In genomic region chr18:48590678-48591077, GRCh38 we compare ENCODE assay signal across 10 cellular contexts. TPM values are rescaled to one million over a fixed set of nuclear protein-coding genes. Genes with fewer than 3 reads are reported as not detected.
DNase-seq lines count a peak whose midpoint lies in the region; ATAC-seq, FAIRE-seq and TF ChIP-seq lines count a peak whose summit lies in the region.
"Had no signal": no experiment of that assay in that cellular context is flagged by ENCODE, and none has a peak within 500 bp of the region (broad histone marks: within the 10 kb centered on the region; RNA-seq: fewer than 3 reads in every experiment).

No MANE protein-coding gene starts in this region.

- no peaks in the 10 kb centered on the region for H3K27me3 Mint-ChIP-seq in activated naive CD4-positive, alpha-beta T cell treated with anti-CD3 and anti-CD28 coated beads for 36 hours (ENCODE audit: low read depth)

- H3K9me2 ChIP-seq in Karpas-422 (replicated peaks; ENCODE audit: insufficient read depth, low read length) = no peaks in the 10 kb centered on the region

- peak; percentile 18 for FAIRE-seq in endothelial cell of umbilical vein (lab: Jason Lieb, UNC)

- no peak overlapping the region for H4K12ac ChIP-seq in trophoblast cell (ENCODE audit: low read depth, low read length)

- no peak overlapping the region for H3K23ac ChIP-seq in trophoblast cell (ENCODE audit: low read length)

- CTCF ChIA-PET in endothelial cell of umbilical vein (lab: Charles Lee) = interaction anchor here (0.7 to 1.6 kb wide), 4 partner anchors 15 to 74 kb away, joined by 3 to 6 read pairs (median 3); no protein-coding TSS in a partner anchor
- CTCF ChIA-PET in activated naive CD4-positive, alpha-beta T cell treated with anti-CD3 and anti-CD28 coated beads for 36 hours (lab: Charles Lee) = no interaction called here

- H3K79me1 ChIP-seq in trophoblast cell (ENCODE audit: low read length) = no peaks in the 10 kb centered on the region

- DNase-seq in Daoy (ENCODE audit: low read depth) (peak; percentile 90), NCI-H69 (lab: John Stamatoyannopoulos, UW) (peak; percentile 100), endothelial cell of umbilical vein (ENCODE audit: low read depth, low spot score) (no peak), myocyte (ENCODE audit: low read depth) (peak; percentile 70), trophoblast cell (no peak), Karpas-422 (no peak)
- no peak for DNase-seq in activated naive CD4-positive, alpha-beta T cell treated with anti-CD3 and anti-CD28 coated beads for 36 hours
- DNase-seq: activated effector memory CD4-positive, alpha-beta T cell treated with anti-CD3 and anti-CD28 coated beads, Interleukin-2, amount 50 U/mL, for 16 hours had no signal

- intact Hi-C loops in endothelial cell of umbilical vein (cut with micrococcal nuclease) = no loop called here
- intact Hi-C loops in activated naive CD4-positive, alpha-beta T cell treated with anti-CD3 and anti-CD28 coated beads for 36 hours (cut with micrococcal nuclease) = no loop called here

- H3K4ac ChIP-seq in trophoblast cell (ENCODE audit: low read depth, low read length) = no peak overlapping the region

- TF ChIP-seq POLR2A in endothelial cell of umbilical vein (IDR thresholded peaks at IDR 0.05; ENCODE audit: low read depth, low read length) = no peak

- no peak for TF ChIP-seq CTCF in endothelial cell of umbilical vein (IDR thresholded peaks at IDR 0.05; ENCODE audit: extremely low read depth in 1 of 2, insufficient read depth in 1 of 2, low read depth in 1 of 2, low read length in 2 of 2)

- no peaks in the 10 kb centered on the region for H3K36me3 ChIP-seq in endothelial cell of umbilical vein (ENCODE audit: control insufficient read depth in 2 of 2, extremely low read depth in 1 of 2, insufficient read depth in 2 of 2, low read length in 2 of 2)
- H3K36me3 ChIP-seq in trophoblast cell (ENCODE audit: control insufficient read depth in 1 of 2, insufficient read depth in 2 of 2, low read length in 2 of 2) = peaks cover 0 to 1% of the 10 kb centered on the region in 2 experiments
- no peaks in the 10 kb centered on the region for H3K36me3 ChIP-seq in Karpas-422 (ENCODE audit: insufficient read depth, low read length)
- H3K36me3 ChIP-seq: gastrocnemius medialis had no signal

- no peak overlapping the region for H3K14ac ChIP-seq in trophoblast cell (ENCODE audit: low read length)

- no peaks in the 10 kb centered on the region for H3K27me3 ChIP-seq in endothelial cell of umbilical vein (ENCODE audit: control insufficient read depth in 2 of 2, insufficient read depth in 2 of 2, low read length in 2 of 2)
- no peaks in the 10 kb centered on the region for H3K27me3 ChIP-seq in trophoblast cell (ENCODE audit: insufficient read depth, low read length)
- H3K27me3 ChIP-seq in Karpas-422 (ENCODE audit: low read length) = no peaks in the 10 kb centered on the region
- H3K27me3 ChIP-seq: gastrocnemius medialis had no signal

- no peak overlapping the region for H3K4me3 Mint-ChIP-seq in activated naive CD4-positive, alpha-beta T cell treated with anti-CD3 and anti-CD28 coated beads for 36 hours

- no peaks in the 10 kb centered on the region for H3K36me3 Mint-ChIP-seq in activated naive CD4-positive, alpha-beta T cell treated with anti-CD3 and anti-CD28 coated beads for 36 hours (ENCODE audit: low read depth)

- H3K9me3 ChIP-seq in endothelial cell of umbilical vein (replicated peaks; ENCODE audit: control insufficient read depth, insufficient read depth, low read length) = no peaks in the 10 kb centered on the region
- no peaks in the 10 kb centered on the region for H3K9me3 ChIP-seq in trophoblast cell (ENCODE audit: insufficient read depth, low read depth, low read length)
- H3K9me3 ChIP-seq in Karpas-422 (ENCODE audit: low read length) = no peaks in the 10 kb centered on the region
- H3K9me3 ChIP-seq: gastrocnemius medialis had no signal

- H3K4me1 ChIP-seq in endothelial cell of umbilical vein (ENCODE audit: control insufficient read depth, extremely low read depth, insufficient read depth, low read length) (no peaks in the 10 kb centered on the region), trophoblast cell (ENCODE audit: control insufficient read depth in 1 of 2, insufficient read depth in 2 of 2, low read length in 2 of 2) (peaks cover 5 to 9% of the 10 kb centered on the region in 2 experiments), Karpas-422 (ENCODE audit: low read length) (no peaks in the 10 kb centered on the region)

- no peak overlapping the region for H2BK12ac ChIP-seq in trophoblast cell (ENCODE audit: low read length)

- H3K9me1 ChIP-seq in endothelial cell of umbilical vein (replicated peaks; ENCODE audit: control insufficient read depth, extremely low read depth, insufficient read depth, low read length) = no peaks in the 10 kb centered on the region

- no peak for ATAC-seq in GM21576 (IDR thresholded peaks at IDR 0.05; ENCODE audit: unreplicated experiment)

- no peak overlapping the region for H3K4me3 ChIP-seq in endothelial cell of umbilical vein (replicated peaks in 1 of 3; ENCODE audit: insufficient read depth in 1 of 3, low read depth in 1 of 3, low read length in 3 of 3)
- H3K4me3 ChIP-seq in trophoblast cell (ENCODE audit: low read depth, low read length) = no peak overlapping the region
- H3K4me3 ChIP-seq in Karpas-422 (ENCODE audit: low read length) = no peak overlapping the region
- H3K4me3 ChIP-seq: gastrocnemius medialis had no signal

- no peaks in the 10 kb centered on the region for H3K9me3 Mint-ChIP-seq in activated naive CD4-positive, alpha-beta T cell treated with anti-CD3 and anti-CD28 coated beads for 36 hours

- H3K4me1 Mint-ChIP-seq in activated naive CD4-positive, alpha-beta T cell treated with anti-CD3 and anti-CD28 coated beads for 36 hours (ENCODE audit: low read depth) = no peaks in the 10 kb centered on the region

- H3K9ac ChIP-seq in endothelial cell of umbilical vein (replicated peaks; ENCODE audit: extremely low read depth, insufficient read depth, low read length) (no peak overlapping the region), trophoblast cell (ENCODE audit: low read length) (no peak overlapping the region), Karpas-422 (ENCODE audit: low read length) (no peak overlapping the region)

- H3K79me2 ChIP-seq in endothelial cell of umbilical vein (ENCODE audit: control insufficient read depth, insufficient read depth, low read length) = no peaks in the 10 kb centered on the region
- H3K79me2 ChIP-seq in trophoblast cell (ENCODE audit: control insufficient read depth, insufficient read depth, low read length, poor library complexity) = peaks cover 2% of the 10 kb centered on the region
- H3K79me2 ChIP-seq in Karpas-422 (ENCODE audit: low read length) = no peaks in the 10 kb centered on the region

- no peak overlapping the region for H2BK5ac ChIP-seq in trophoblast cell (ENCODE audit: low read depth, low read length, poor library complexity)

- BruUV-seq in endothelial cell of umbilical vein (replicated peaks; lab: Mats Ljungman, UMichigan) = no TSS peak

- H3K18ac ChIP-seq in trophoblast cell (ENCODE audit: low read length) = no peak overlapping the region

- POLR2A ChIA-PET in endothelial cell of umbilical vein (lab: Charles Lee) = no interaction called here

- H3K27ac ChIP-seq in endothelial cell of umbilical vein (ENCODE audit: insufficient read depth, low read depth, low read length) = no peak overlapping the region
- no peak overlapping the region for H3K27ac ChIP-seq in trophoblast cell (ENCODE audit: low read depth, low read length)
- H3K27ac ChIP-seq in Karpas-422 (ENCODE audit: low read length) = no peak overlapping the region
- H3K27ac ChIP-seq: gastrocnemius medialis had no signal

- no peak overlapping the region for H4K91ac ChIP-seq in trophoblast cell (ENCODE audit: low read depth, low read length)

- H2BK120ac ChIP-seq in trophoblast cell (ENCODE audit: insufficient read depth, low read length, poor library complexity) = no peak overlapping the region

- H4K8ac ChIP-seq in trophoblast cell (ENCODE audit: low read depth, low read length) = no peak overlapping the region

- dilution Hi-C loops in endothelial cell of umbilical vein (cut with MboI; ENCODE audit: extremely low pct_ligation_motif_present, low sequenced_read_pairs) = no loop called here

- WGBS in trophoblast cell (ENCODE audit: extremely low coverage, insufficient coverage, insufficient read length) = no CpG with 5 or more reads among the region's 5 CpGs

- no peaks in the 10 kb centered on the region for H4K20me1 ChIP-seq in endothelial cell of umbilical vein (replicated peaks; ENCODE audit: control insufficient read depth, extremely low read depth, insufficient read depth, low read length)
- H4K20me1 ChIP-seq in Karpas-422 (ENCODE audit: insufficient read depth, low read depth, low read length) = no peaks in the 10 kb centered on the region

- no peak overlapping the region for H2AK5ac ChIP-seq in trophoblast cell (ENCODE audit: low read length)

- H2AFZ ChIP-seq in endothelial cell of umbilical vein (ENCODE audit: low read depth, low read length) = no peak overlapping the region
- no peak overlapping the region for H2AFZ ChIP-seq in trophoblast cell (ENCODE audit: insufficient read depth, low read length, poor library complexity)
- H2AFZ ChIP-seq in Karpas-422 (ENCODE audit: low read length) = no peak overlapping the region

- no peak overlapping the region for H3K27ac Mint-ChIP-seq in activated naive CD4-positive, alpha-beta T cell treated with anti-CD3 and anti-CD28 coated beads for 36 hours

- H3K4me2 ChIP-seq in endothelial cell of umbilical vein (ENCODE audit: insufficient read depth, low read length) (no peak overlapping the region), trophoblast cell (ENCODE audit: low read length) (no peak overlapping the region), Karpas-422 (ENCODE audit: low read depth, low read length, poor library complexity, severe bottlenecking) (no peak overlapping the region)

TF ChIP-seq in endothelial cell of umbilical vein, 7 proteins besides CTCF, POLR2A, EP300 and RAD21 (continues in another document):
- TF ChIP-seq JUN (IDR thresholded peaks at IDR 0.05; ENCODE audit: borderline replicate concordance, insufficient read depth, insufficient read length, low read depth) = no peak
- no peak for TF ChIP-seq MYC (IDR thresholded peaks at IDR 0.05; ENCODE audit: low read depth, low read length)

RNA-seq across cellular contexts. Expression of gene CTIF, which starts 51.8 kb away (rescaled TPM):
- total RNA-seq in Daoy (2014; rRNA removed; shearing (Covaris generic)) = 3.6 and 8.2 TPM in 2 replicates
- 49.4 and 57.7 TPM in 2 replicates for total RNA-seq in endothelial cell of umbilical vein
- 20.9 and 24.1 TPM in 2 replicates for polyA plus RNA-seq in endothelial cell of umbilical vein
- 13.1 and 19.0 TPM in 2 replicates for polyA plus RNA-seq in endothelial cell of umbilical vein (2011; cell fraction: cytosol; rRNA removed)
- 64.5 and 75.2 TPM in 2 replicates for polyA plus RNA-seq in endothelial cell of umbilical vein (2011; cell fraction: nucleus; rRNA removed)
- polyA plus RNA-seq in endothelial cell of umbilical vein (2012) = 25.8 and 30.4 TPM in 2 replicates
- 43.4 and 54.5 TPM in 2 replicates for polyA minus RNA-seq in endothelial cell of umbilical vein
- polyA minus RNA-seq in endothelial cell of umbilical vein (2011; cell fraction: cytosol; rRNA and poly(A)+ RNA removed) = 8.0 TPM
- polyA minus RNA-seq in endothelial cell of umbilical vein (2011; cell fraction: nucleus; rRNA and poly(A)+ RNA removed) = 61.2 and 104 TPM in 2 replicates
- total RNA-seq in myocyte = 24.9 and 29.1 TPM in 2 replicates
- polyA plus RNA-seq in myocyte (2012) = 148 TPM
- polyA plus RNA-seq in trophoblast cell (2013) = 19.3 and 22.5 TPM in 2 replicates
- total RNA-seq in activated naive CD4-positive, alpha-beta T cell treated with anti-CD3 and anti-CD28 coated beads for 36 hours = 1 to 10 TPM; 3.6 to 4.1 TPM
- total RNA-seq in Karpas-422 (2014; rRNA removed; shearing (Covaris generic); ENCODE audit: low replicate concordance) = 0.47 and 0.60 TPM in 2 replicates

Comparison
In these comparisons a context has a peak if more than half of its experiments do, and no peak if none do; other contexts are left out.
1. DNase-seq: peak in Daoy (single experiment), NCI-H69 (single experiment) and myocyte (single experiment); none in endothelial cell of umbilical vein (single experiment), trophoblast cell (0 of 2), activated naive CD4-positive, alpha-beta T cell treated with anti-CD3 and anti-CD28 coated beads for 36 hours (single experiment) and Karpas-422 (single experiment).